In genomic region chrX:3295731-3296130, GRCh38 we compare ENCODE assay signal across 12 cellular contexts. TPM values are rescaled to one million over a fixed set of nuclear protein-coding genes. Genes with fewer than 3 reads are reported as not detected.
DNase-seq lines count a peak whose midpoint lies in the region; ATAC-seq and TF ChIP-seq lines count a peak whose summit lies in the region.
"Had no signal": no experiment of that assay in that cellular context is flagged by ENCODE, and none has a peak within 500 bp of the region (broad histone marks: within the 10 kb centered on the region; RNA-seq: fewer than 3 reads in every experiment).

No MANE protein-coding gene starts in this region.

- H3K4me3 ChIP-seq in NT2/D1 (ENCODE audit: insufficient read length, low read depth): no peak overlapping the region
- H3K4me3 ChIP-seq in fibroblast of mammary gland (ENCODE audit: control insufficient read depth, low read depth, low read length): no peak overlapping the region
- H3K4me3 ChIP-seq: thoracic aorta had no signal

- no peak for ATAC-seq in left colon
- ATAC-seq: CD8-positive, alpha-beta T cell had no signal

- no peaks in the 10 kb centered on the region for H3K4me1 ChIP-seq in NT2/D1 (ENCODE audit: insufficient read depth, insufficient read length)

- no peaks in the 10 kb centered on the region for H3K36me3 ChIP-seq in NT2/D1 (ENCODE audit: insufficient read depth, insufficient read length, low read length)
- H3K36me3 ChIP-seq: thoracic aorta had no signal

- POLR2A ChIA-PET in GM10248 (lab: Yijun Ruan, JAX): no interaction called here

- TF ChIP-seq CTCF in fibroblast of mammary gland (conservative IDR thresholded peaks at IDR 0.05; ENCODE audit: control insufficient read depth, insufficient read depth, low read depth, low read length) (no peak), GM10248 (IDR thresholded peaks at IDR 0.05; ENCODE audit: control extremely low read depth, extremely low read depth, low read depth, missing control alignments) (no peak)

- H3K9me3 ChIP-seq in NT2/D1 (ENCODE audit: insufficient read depth, low read length): peaks cover 8% of the 10 kb centered on the region
- H3K9me3 ChIP-seq: thoracic aorta had no signal

- no peak overlapping the region for H3K9ac ChIP-seq in NT2/D1 (ENCODE audit: insufficient read length, low read depth)

- intact Hi-C loops in left colon (cut with DNase I, micrococcal nuclease): no loop called here

- CTCF ChIA-PET in GM10248 (lab: Yijun Ruan, JAX): no interaction called here

- peak; percentile 1 for DNase-seq in CMK (ENCODE audit: low read depth)
- peak; percentile 36 for DNase-seq in ELR (ENCODE audit: low read depth)
- peak; percentile 42 for DNase-seq in NT2/D1 (ENCODE audit: low read depth, low spot score)
- peak; percentile 24 for DNase-seq in fibroblast of mammary gland (ENCODE audit: low read depth)
- DNase-seq in GM19240 (ENCODE audit: insufficient read length, low spot score): no peak
- DNase-seq in left colon: no peak
- DNase-seq in stimulated activated CD4-positive, alpha-beta T cell treated with anti-CD3 and anti-CD28 coated beads, Interleukin-4, amount 100 ng/mL, for 1 hour: no peak
- no peak for DNase-seq in GM10248 (ENCODE audit: extremely low spot score)
- DNase-seq: activated naive CD8-positive, alpha-beta T cell treated with anti-CD3 and anti-CD28 coated beads, Interleukin-2, amount 10 ng/mL, durations not matched to agents 7 days and 5 days; CD8-positive, alpha-beta T cell; NCI-H2029 had no signal

- no peaks in the 10 kb centered on the region for H3K27me3 ChIP-seq in NT2/D1 (ENCODE audit: insufficient read depth, insufficient read length)

RNA-seq across cellular contexts. Expression of gene MXRA5, which starts 50.7 kb away (rescaled TPM):
- 1 to 10 TPM; 1.9 to 4.6 TPM for total RNA-seq in left colon
- total RNA-seq: activated naive CD8-positive, alpha-beta T cell treated with anti-CD3 and anti-CD28 coated beads, Interleukin-2, amount 10 ng/mL, durations not matched to agents 7 days and 5 days; CD8-positive, alpha-beta T cell had no signal

Comparison
In these comparisons a context has a peak if more than half of its experiments do, and no peak if none do; other contexts are left out.
1. DNase-seq: peak in CMK (single experiment), ELR (single experiment), NT2/D1 (single experiment) and fibroblast of mammary gland (single experiment); none in GM19240 (single experiment), left colon (0 of 2), stimulated activated CD4-positive, alpha-beta T cell treated with anti-CD3 and anti-CD28 coated beads, Interleukin-4, amount 100 ng/mL, for 1 hour (single experiment) and GM10248 (single experiment).